In genomic region chr16:16367285-16367628, GRCh38 we compare ENCODE assay signal across 8 cellular contexts. TPM values are rescaled to one million over a fixed set of nuclear protein-coding genes. Genes with fewer than 3 reads are reported as not detected.
DNase-seq lines count a peak whose midpoint lies in the region; ATAC-seq and TF ChIP-seq lines count a peak whose summit lies in the region.
"Not testable (repeated sequence)": the region's sequence is repeated elsewhere in the genome, so short reads cannot be mapped to it uniquely, and the experiment has no call there.

No MANE protein-coding gene starts in this region.

- not testable (repeated sequence) for H3K27ac ChIP-seq in Panc1 (ENCODE audit: low read length); right cardiac atrium (ENCODE audit: low read length); lower lobe of right lung; psoas muscle; upper lobe of left lung; aorta (ENCODE audit: low read depth in 1 of 2, low read length in 2 of 2)

- no CpG with 5 or more reads among the region's 23 CpGs for WGBS in right cardiac atrium
- WGBS in psoas muscle, 3 donors = no CpG with 5 or more reads among the region's 23 CpGs
- no CpG with 5 or more reads among the region's 23 CpGs for WGBS in upper lobe of left lung, 2 donors
- WGBS in aorta, 2 donors = no CpG with 5 or more reads among the region's 23 CpGs

- H3K27me3 ChIP-seq in Panc1 (ENCODE audit: control insufficient read depth, insufficient read depth, low read length); right cardiac atrium (ENCODE audit: control insufficient read depth, insufficient read depth); lower lobe of right lung (ENCODE audit: low read depth); psoas muscle (ENCODE audit: insufficient read depth in 3 of 3, low read length in 2 of 3); upper lobe of left lung; aorta (ENCODE audit: control insufficient read depth in 1 of 2, insufficient read depth in 2 of 2, low read length in 1 of 2): not testable (repeated sequence)

- in situ Hi-C loops in Panc1 (cut with HindIII; ENCODE audit: low pct_unique_long_range_greater_than_20kb, low sequenced_read_pairs) = not testable (repeated sequence)

- BruUV-seq in Panc1 (replicated peaks; lab: Mats Ljungman, UMichigan) = not testable (repeated sequence)

- H3K4me1 ChIP-seq in Panc1 (ENCODE audit: control insufficient read depth, insufficient read depth, low read length); right cardiac atrium (ENCODE audit: control insufficient read depth, insufficient read depth, low read length); lower lobe of right lung; psoas muscle; upper lobe of left lung; aorta (ENCODE audit: control insufficient read depth in 1 of 2, insufficient read depth in 2 of 2, low read length in 2 of 2): not testable (repeated sequence)

- not testable (repeated sequence) for TF ChIP-seq EP300 in upper lobe of left lung (IDR thresholded peaks at IDR 0.05)

- H3K9me3 ChIP-seq in Panc1 (ENCODE audit: control insufficient read depth, insufficient read depth, low read depth, low read length); right cardiac atrium (ENCODE audit: control insufficient read depth, low read length); lower lobe of right lung; psoas muscle; upper lobe of left lung; aorta (ENCODE audit: control insufficient read depth, low read length): not testable (repeated sequence)

- not testable (repeated sequence) for DNase-seq in Panc1 (ENCODE audit: low read depth, low spot score); Right ventricle myocardium superior; right cardiac atrium; lower lobe of right lung; psoas muscle; stimulated activated naive CD8-positive, alpha-beta T cell treated with anti-CD3 and anti-CD28 coated beads, Interleukin-15, Interleukin-2, amounts not matched to agents 100 U/mL and 50 U/mL, for 24 hours; upper lobe of left lung; aorta

- peak; percentile 28; the same call in 1 of the 2 replicates for ATAC-seq in Panc1
- ATAC-seq in Right ventricle myocardium superior (ENCODE audit: poor library complexity) = peak; percentile 48
- ATAC-seq in right cardiac atrium = peak; percentile 43 to 46
- peak; percentile 38 to 39 for ATAC-seq in lower lobe of right lung
- ATAC-seq in psoas muscle = peak in 3 of 4 donors; percentile 16 to 34 (median 32)
- ATAC-seq in stimulated activated naive CD8-positive, alpha-beta T cell treated with anti-CD3 and anti-CD28 coated beads, Interleukin-15, Interleukin-2, amounts not matched to agents 100 U/mL and 50 U/mL, for 24 hours = peak; percentile 15
- ATAC-seq in upper lobe of left lung (ENCODE audit: low FRiP score in 2 of 2) = peak; percentile 29 to 53
- peak; percentile 64 for ATAC-seq in aorta (ENCODE audit: low FRiP score)

- not testable (repeated sequence) for H3K4me3 ChIP-seq in Panc1 (ENCODE audit: low read depth in 2 of 2, low read length in 2 of 2); right cardiac atrium (ENCODE audit: low read length); lower lobe of right lung; psoas muscle; upper lobe of left lung; aorta (ENCODE audit: low read length in 2 of 2)

- POLR2A ChIA-PET in Panc1 (lab: Charles Lee) = not testable (repeated sequence)

- CTCF ChIA-PET in Panc1 (lab: Charles Lee) = not testable (repeated sequence)

- not testable (repeated sequence) for TF ChIP-seq CTCF in Panc1 (IDR thresholded peaks at IDR 0.05); lower lobe of right lung (IDR thresholded peaks at IDR 0.05); psoas muscle (IDR thresholded peaks at IDR 0.05); upper lobe of left lung (IDR thresholded peaks at IDR 0.05)

- TF ChIP-seq POLR2A in upper lobe of left lung (IDR thresholded peaks at IDR 0.05) = not testable (repeated sequence)

- H3K36me3 ChIP-seq in Panc1 (ENCODE audit: control insufficient read depth, insufficient read depth, low read length); lower lobe of right lung; psoas muscle (ENCODE audit: insufficient read depth in 1 of 2, low read depth in 1 of 2); upper lobe of left lung; aorta (ENCODE audit: control insufficient read depth in 1 of 2, insufficient read depth in 2 of 2, low read length in 1 of 2): not testable (repeated sequence)

- intact Hi-C loops in Panc1 (cut with micrococcal nuclease; ENCODE audit: unreplicated experiment); Right ventricle myocardium superior (cut with DNase I); right cardiac atrium (cut with DNase I); lower lobe of right lung (cut with DNase I); psoas muscle (cut with DNase I); aorta (cut with DNase I): not testable (repeated sequence)

RNA-seq across cellular contexts. Expression of gene NPIPA7, which starts 11.7 kb away (rescaled TPM):
- total RNA-seq in Panc1 (2021; ENCODE audit: unreplicated experiment) (5.6 TPM), Right ventricle myocardium superior (3.0 TPM), right cardiac atrium (1 to 10 TPM; 2.2 to 5.1 (median 3.2) TPM), lower lobe of right lung (10.0 TPM), psoas muscle (1 to 10 TPM in 3 of 4 donors, not detected in 1; 2.6 to 2.8 (median 2.6) TPM), upper lobe of left lung (1 to 10 TPM in 5 of 6 donors, not detected in 1; 1.7 to 6.4 (median 4.3) TPM), aorta (10 to 100 TPM in 1 of 2 donors, 1 to 10 TPM in 1; 7.5 to 25.3 TPM)
- 7.2 TPM for polyA plus RNA-seq in Panc1 (2012; ENCODE audit: insufficient read length)
- polyA plus RNA-seq in right cardiac atrium (7.4 TPM), psoas muscle (10 to 100 TPM in 1 of 3 donors, 1 to 10 TPM in 2; 1.7 to 12.2 (median 4.8) TPM), aorta (10 to 100 TPM in 1 of 2 donors, not detected in 1; 13.9 TPM)
